8 cellular contexts compared by ENCODE assay signal in the genomic region with DNA sequence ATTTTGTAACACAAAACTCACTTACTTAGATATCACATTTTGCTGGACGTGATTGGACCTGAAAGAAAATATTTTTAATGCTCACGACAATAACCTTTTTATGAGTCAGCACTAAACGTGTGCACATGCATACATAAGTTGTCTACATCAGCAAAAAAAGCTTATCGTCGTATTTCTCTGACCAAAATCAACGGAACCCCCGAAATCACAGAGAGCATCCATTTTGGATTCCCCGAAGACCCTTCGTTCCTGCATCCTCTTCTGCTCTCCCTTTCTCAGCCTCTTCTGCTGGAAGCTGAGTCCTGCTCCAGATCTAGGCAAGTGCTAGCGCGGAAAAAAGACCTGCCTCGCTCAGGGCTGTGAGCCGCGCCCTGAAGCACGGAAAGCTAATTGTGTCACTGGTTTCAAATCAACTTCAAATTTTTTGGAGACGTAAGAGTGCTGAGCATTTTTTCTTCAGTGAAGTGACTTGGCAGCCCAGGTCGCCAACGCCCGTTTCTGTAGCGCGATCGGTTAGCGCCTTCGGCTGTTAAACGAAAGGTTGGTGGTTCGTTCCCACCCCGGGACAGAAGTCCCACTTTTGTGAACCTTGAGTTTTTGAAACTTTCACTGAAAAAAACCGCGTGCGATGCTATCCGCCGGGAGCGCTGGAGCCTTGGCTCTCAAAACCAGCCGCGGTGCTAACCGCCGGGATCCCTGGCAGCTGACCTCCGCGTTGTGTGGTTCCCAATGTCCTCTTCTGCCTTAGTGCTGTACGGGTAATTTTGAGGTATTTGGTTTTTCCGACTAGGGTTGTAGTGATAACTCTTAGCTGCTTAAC. TPM values are rescaled to one million over a fixed set of nuclear protein-coding genes. Genes with fewer than 3 reads are reported as not detected.
DNase-seq lines count a peak whose midpoint lies in the region; ATAC-seq and TF ChIP-seq lines count a peak whose summit lies in the region.
"Not testable (repeated sequence)": the region's sequence is repeated elsewhere in the genome, so short reads cannot be mapped to it uniquely, and the experiment has no call there.

No MANE protein-coding gene starts in this region.

- H3K9me3 Mint-ChIP-seq in activated naive CD4-positive, alpha-beta T cell treated with anti-CD3 and anti-CD28 coated beads, Interleukin-2, amount 10 ng/mL, durations not matched to agents 7 days and 5 days, result not testable (repeated sequence)

- H3K4me3 ChIP-seq in AG10803 (ENCODE audit: low read length) (peak overlapping the region; percentile 68), HUES64 (ENCODE audit: low read length) (peak overlapping the region; percentile 69), fibroblast of pulmonary artery (replicated peaks; ENCODE audit: low read depth, low read length) (peak overlapping the region; percentile 61)
- not testable (repeated sequence) for H3K4me3 ChIP-seq in mucosa of descending colon

- peaks cover 43% of the 10 kb centered on the region for H3K4me1 Mint-ChIP-seq in activated naive CD4-positive, alpha-beta T cell treated with anti-CD3 and anti-CD28 coated beads, Interleukin-2, amount 10 ng/mL, durations not matched to agents 7 days and 5 days

- 3% methylated on average over 39 of the region's 41 CpGs for WGBS in HUES64

- not testable (repeated sequence) for H3K4me1 ChIP-seq in HUES64 (ENCODE audit: insufficient read depth, low read length); mucosa of descending colon (ENCODE audit: low read depth)

- not testable (repeated sequence) for TF ChIP-seq CTCF in AG10803 (conservative IDR thresholded peaks at IDR 0.05; ENCODE audit: low read length); fibroblast of pulmonary artery (IDR thresholded peaks at IDR 0.05; ENCODE audit: low read length, missing control alignments); mucosa of descending colon (IDR thresholded peaks at IDR 0.05)

- intact Hi-C loops in mucosa of descending colon (cut with DNase I, micrococcal nuclease), result not testable (repeated sequence)

- DNase-seq in AG10803 (ENCODE audit: low read depth), result peak; percentile 74
- peak; percentile 51 to 75 (median 65) for DNase-seq in T-helper 1 cell
- peak; percentile 80 for DNase-seq in activated naive CD4-positive, alpha-beta T cell treated with anti-CD3 and anti-CD28 coated beads, Interleukin-2, amount 10 ng/mL, durations not matched to agents 7 days and 5 days
- peak; percentile 76 for DNase-seq in fibroblast of pulmonary artery (ENCODE audit: low read depth)
- peak; percentile 44 to 65 (median 55) for DNase-seq in mucosa of descending colon
- DNase-seq in stimulated activated CD4-positive, alpha-beta T cell treated with anti-CD3 and anti-CD28 coated beads, Interleukin-4, amount 100 ng/mL, for 4 hours, result peak; percentile 81 to 87

- not testable (repeated sequence) for H3K27ac ChIP-seq in HUES64 (ENCODE audit: low read depth, low read length)

- H3K9ac ChIP-seq in HUES64 (ENCODE audit: low read depth, low read length), result peak overlapping the region; percentile 63

- peak overlapping the region; percentile 87 for H3K4me3 Mint-ChIP-seq in activated naive CD4-positive, alpha-beta T cell treated with anti-CD3 and anti-CD28 coated beads, Interleukin-2, amount 10 ng/mL, durations not matched to agents 7 days and 5 days

- H3K36me3 ChIP-seq in HUES64 (ENCODE audit: insufficient read depth, low read length); mucosa of descending colon (ENCODE audit: low read depth): not testable (repeated sequence)

- not testable (repeated sequence) for H3K36me3 Mint-ChIP-seq in activated naive CD4-positive, alpha-beta T cell treated with anti-CD3 and anti-CD28 coated beads, Interleukin-2, amount 10 ng/mL, durations not matched to agents 7 days and 5 days

- not testable (repeated sequence) for H3K27me3 ChIP-seq in HUES64 (ENCODE audit: insufficient read depth, low read length)

- CTCF ChIA-PET in activated naive CD4-positive, alpha-beta T cell treated with anti-CD3 and anti-CD28 coated beads, Interleukin-2, amount 10 ng/mL, durations not matched to agents 7 days and 5 days (lab: Charles Lee), result interaction anchor here (0.7 to 1.1 kb wide), 3 partner anchors 17 to 134 kb away, joined by 3 read pairs; no protein-coding TSS in a partner anchor

- H3K27me3 Mint-ChIP-seq in activated naive CD4-positive, alpha-beta T cell treated with anti-CD3 and anti-CD28 coated beads, Interleukin-2, amount 10 ng/mL, durations not matched to agents 7 days and 5 days, result peaks cover 26% of the 10 kb centered on the region

- H3K9me3 ChIP-seq in HUES64 (ENCODE audit: insufficient read depth, low read depth, low read length); mucosa of descending colon: not testable (repeated sequence)

- ATAC-seq in GM19324 (IDR thresholded peaks at IDR 0.05; ENCODE audit: low FRiP score, unreplicated experiment) (peak; percentile 34), mucosa of descending colon (peak; percentile 54)

- H3K27ac Mint-ChIP-seq in activated naive CD4-positive, alpha-beta T cell treated with anti-CD3 and anti-CD28 coated beads, Interleukin-2, amount 10 ng/mL, durations not matched to agents 7 days and 5 days, result peak overlapping the region; percentile 94

RNA-seq across cellular contexts. Expression of a gene that starts 9.6 kb away (rescaled TPM):
- polyA plus RNA-seq in HUES64 (2013, experiment 1 of 2), result not detected
- polyA plus RNA-seq in HUES64 (2013, experiment 2 of 2), result not detected
- 1 to 10 TPM in 2 of 3 donors, not detected in 1; 1.5 to 1.7 TPM for total RNA-seq in mucosa of descending colon

RNA-seq across cellular contexts. Expression of a gene that starts 41.6 kb away (rescaled TPM):
- not detected for polyA plus RNA-seq in HUES64 (2013, experiment 1 of 2)
- not detected for polyA plus RNA-seq in HUES64 (2013, experiment 2 of 2)
- 10 to 100 TPM in 2 of 3 donors, 1 to 10 TPM in 1; 5.1 to 18.7 (median 14.8) TPM for total RNA-seq in mucosa of descending colon
